Comparison of ENCODE assay signal across 27 cellular contexts in genomic region chr5:39995990-39996389, GRCh38.
"Had no signal": no experiment of that assay in that cellular context is flagged by ENCODE, and none has a peak within 500 bp of the region (broad histone marks: within the 10 kb centered on the region; RNA-seq: fewer than 3 reads in every experiment).

No MANE protein-coding gene starts in this region.

- H3K4me2 ChIP-seq: neural progenitor cell had no signal

- H3K27me3 ChIP-seq: neural progenitor cell, neutrophil, right atrium auricular region, stomach, testis, thyroid gland, upper lobe of right lung had no signal

- FAIRE-seq: kidney, urothelium cell line had no signal

- H3K9me3 ChIP-seq: left lung, lower lobe of right lung, neutrophil, right atrium auricular region, stomach, testis, thyroid gland, upper lobe of right lung had no signal

- H3K4me3 ChIP-seq: left lung, lower lobe of right lung, neural progenitor cell, right atrium auricular region, skin epidermis, stomach, testis, thyroid gland, upper lobe of right lung had no signal

- H3K36me3 ChIP-seq: left lung, lower lobe of right lung, neural progenitor cell, neutrophil, right atrium auricular region, stomach, thyroid gland, upper lobe of right lung had no signal

- H3K9ac ChIP-seq: neural progenitor cell had no signal

- H2AFZ ChIP-seq: neural progenitor cell had no signal

- H3K27ac ChIP-seq: left lung, lower lobe of right lung, neural progenitor cell, neutrophil, right atrium auricular region, skin epidermis, stomach, testis, thyroid gland, upper lobe of right lung had no signal

- ATAC-seq: left colon; left lung; lower lobe of right lung; natural killer cell; sciatic nerve; stimulated activated naive B cell treated with anti-CD40 and anti-IgM and Interleukin-4, amounts not matched to agents 10 μg/mL and 1 μg/mL and 100 μg/mL, for 72 hours; stimulated activated naive CD8-positive, alpha-beta T cell treated with anti-CD3 and anti-CD28 coated beads, Interleukin-15, Interleukin-2, amounts not matched to agents 100 U/mL and 50 U/mL, for 24 hours; upper lobe of right lung had no signal

- H3K4me1 ChIP-seq: left lung, lower lobe of right lung, neural progenitor cell, right atrium auricular region, testis, thyroid gland, upper lobe of right lung had no signal

- DNase-seq: hippocampal formation; kidney; left colon; left lung; lower lobe of right lung; mesendoderm; naive B cell; natural killer cell; nephron progenitor cell; occipital lobe; stimulated activated CD4-positive, alpha-beta T cell treated with anti-CD3 and anti-CD28 coated beads, Interleukin-12 subunit alpha, Interleukin-12 subunit beta, amount 100 ng/mL, for 4 hours; stimulated activated CD4-positive, alpha-beta T cell treated with anti-CD3 and anti-CD28 coated beads, Interleukin-15, amount 100 ng/mL, for 24 hours; stimulated activated CD4-positive, alpha-beta T cell treated with anti-CD3 and anti-CD28 coated beads, Interleukin-2, amount 100 ng/mL, for 24 hours; stimulated activated CD4-positive, alpha-beta T cell treated with anti-CD3 and anti-CD28 coated beads, Interleukin-4, amount 100 ng/mL, for 1 hour; stimulated activated naive B cell treated with anti-CD40 and anti-IgM and Interleukin-4, amounts not matched to agents 10 μg/mL and 1 μg/mL and 100 μg/mL, for 72 hours; stimulated activated naive CD8-positive, alpha-beta T cell treated with anti-CD3 and anti-CD28 coated beads, Interleukin-15, Interleukin-2, amounts not matched to agents 100 U/mL and 50 U/mL, for 24 hours; stomach; testis; thyroid gland; trophoblast cell; upper lobe of right lung had no signal
